In genomic region chr16:59527206-59527997, GRCh38 we compare ENCODE assay signal across 19 cellular contexts.
DNase-seq lines count a peak whose midpoint lies in the region; ATAC-seq and TF ChIP-seq lines count a peak whose summit lies in the region.
"Had no signal": no experiment of that assay in that cellular context is flagged by ENCODE, and none has a peak within 500 bp of the region (broad histone marks: within the 10 kb centered on the region; RNA-seq: fewer than 3 reads in every experiment).

No MANE protein-coding gene starts in this region.

- H4K20me1 ChIP-seq in neural progenitor cell (ENCODE audit: low read depth), result no peaks in the 10 kb centered on the region

- no peak overlapping the region for H3K9ac ChIP-seq in neural progenitor cell

- WGBS in heart right ventricle, 2 donors, result 83 to 86% methylated on average over 14 of the region's 14 CpGs

- in situ Hi-C loops in Panc1 (cut with HindIII; ENCODE audit: low pct_unique_long_range_greater_than_20kb, low sequenced_read_pairs), result no loop called here

- no peaks in the 10 kb centered on the region for H3K9me3 ChIP-seq in Panc1 (ENCODE audit: control insufficient read depth, insufficient read depth, low read depth, low read length)
- H3K9me3 ChIP-seq in neural progenitor cell (ENCODE audit: low read depth), result no peaks in the 10 kb centered on the region
- H3K9me3 ChIP-seq in heart right ventricle, result no peaks in the 10 kb centered on the region
- H3K9me3 ChIP-seq: body of pancreas, Peyer's patch, right lobe of liver, upper lobe of left lung had no signal

- intact Hi-C loops in Panc1 (cut with micrococcal nuclease; ENCODE audit: unreplicated experiment) (no loop called here), heart right ventricle (cut with DNase I) (no loop called here)

- H3K79me2 ChIP-seq in neural progenitor cell (ENCODE audit: low read depth), result no peaks in the 10 kb centered on the region

- POLR2A ChIA-PET in BJ (lab: Charles Lee) (no interaction called here), Panc1 (lab: Charles Lee) (no interaction called here)

- peaks cover 3% of the 10 kb centered on the region for H3K4me1 Mint-ChIP-seq in neural progenitor cell
- H3K4me1 Mint-ChIP-seq: CD4-positive, CD25-positive, alpha-beta regulatory T cell; stimulated activated memory B cell treated with anti-CD40 and anti-IgM and Interleukin-4, amounts not matched to agents 10 μg/mL and 1 μg/mL and 100 μg/mL, for 72 hours had no signal

- BruUV-seq in Panc1 (replicated peaks; lab: Mats Ljungman, UMichigan), result no TSS peak

- no peaks in the 10 kb centered on the region for H3F3A ChIP-seq in neural progenitor cell (ENCODE audit: low read depth)

- no peaks in the 10 kb centered on the region for H3K9me3 Mint-ChIP-seq in neural progenitor cell
- H3K9me3 Mint-ChIP-seq: stimulated activated memory B cell treated with anti-CD40 and anti-IgM and Interleukin-4, amounts not matched to agents 10 μg/mL and 1 μg/mL and 100 μg/mL, for 72 hours had no signal

- H3K4me2 ChIP-seq in neural progenitor cell, result no peak overlapping the region

- ATAC-seq in Panc1 (peak; percentile 95), heart right ventricle (no peak), HG03521 (IDR thresholded peaks at IDR 0.05; ENCODE audit: unreplicated experiment) (no peak)
- ATAC-seq: body of pancreas; left cardiac atrium; natural killer cell treated with Interleukin-12 subunit alpha and Interleukin-12 subunit beta and Interleukin-15 and Interleukin-18, amount 100 ng/mL, for 72 hours; right lobe of liver; stimulated activated memory B cell treated with anti-CD40 and anti-IgM and Interleukin-4, amounts not matched to agents 10 μg/mL and 1 μg/mL and 100 μg/mL, for 72 hours had no signal

- no peaks in the 10 kb centered on the region for H3K27me3 Mint-ChIP-seq in neural progenitor cell (ENCODE audit: insufficient read depth, low read depth)
- H3K27me3 Mint-ChIP-seq: CD4-positive, CD25-positive, alpha-beta regulatory T cell; natural killer cell treated with Interleukin-12 subunit alpha and Interleukin-12 subunit beta and Interleukin-15 and Interleukin-18, amount 100 ng/mL, for 72 hours; stimulated activated memory B cell treated with anti-CD40 and anti-IgM and Interleukin-4, amounts not matched to agents 10 μg/mL and 1 μg/mL and 100 μg/mL, for 72 hours had no signal

- H3K36me3 Mint-ChIP-seq in neural progenitor cell, result no peaks in the 10 kb centered on the region
- H3K36me3 Mint-ChIP-seq: CD4-positive, CD25-positive, alpha-beta regulatory T cell; natural killer cell treated with Interleukin-12 subunit alpha and Interleukin-12 subunit beta and Interleukin-15 and Interleukin-18, amount 100 ng/mL, for 72 hours; stimulated activated memory B cell treated with anti-CD40 and anti-IgM and Interleukin-4, amounts not matched to agents 10 μg/mL and 1 μg/mL and 100 μg/mL, for 72 hours had no signal

- H3K36me3 ChIP-seq in BJ (ENCODE audit: control insufficient read depth, insufficient read depth, low read length) (no peaks in the 10 kb centered on the region), Panc1 (ENCODE audit: control insufficient read depth, insufficient read depth, low read length) (no peaks in the 10 kb centered on the region), neural progenitor cell (no peaks in the 10 kb centered on the region), heart right ventricle (no peaks in the 10 kb centered on the region)
- H3K36me3 ChIP-seq: Peyer's patch, right lobe of liver, upper lobe of left lung had no signal

- H3K27ac Mint-ChIP-seq in neural progenitor cell, result no peak overlapping the region
- H3K27ac Mint-ChIP-seq: CD4-positive, CD25-positive, alpha-beta regulatory T cell; natural killer cell treated with Interleukin-12 subunit alpha and Interleukin-12 subunit beta and Interleukin-15 and Interleukin-18, amount 100 ng/mL, for 72 hours; stimulated activated memory B cell treated with anti-CD40 and anti-IgM and Interleukin-4, amounts not matched to agents 10 μg/mL and 1 μg/mL and 100 μg/mL, for 72 hours had no signal

- H3K27me3 ChIP-seq in BJ (ENCODE audit: control insufficient read depth, insufficient read depth, low read length), result no peaks in the 10 kb centered on the region
- H3K27me3 ChIP-seq in Panc1 (ENCODE audit: control insufficient read depth, insufficient read depth, low read length), result no peaks in the 10 kb centered on the region
- no peaks in the 10 kb centered on the region for H3K27me3 ChIP-seq in neural progenitor cell
- H3K27me3 ChIP-seq in heart right ventricle, result no peaks in the 10 kb centered on the region
- H3K27me3 ChIP-seq: body of pancreas, Peyer's patch, right lobe of liver, upper lobe of left lung had no signal

- no peak for TF ChIP-seq CTCF in BJ (IDR thresholded peaks at IDR 0.05; ENCODE audit: insufficient read depth, low read depth, low read length)
- TF ChIP-seq CTCF in Panc1 (IDR thresholded peaks at IDR 0.05), result no peak
- TF ChIP-seq CTCF in cardiac fibroblast (IDR thresholded peaks at IDR 0.05; ENCODE audit: low read depth, low read length), result no peak
- TF ChIP-seq CTCF in neural progenitor cell (IDR thresholded peaks at IDR 0.05), result no peak
- no peak for TF ChIP-seq CTCF in heart right ventricle (IDR thresholded peaks at IDR 0.05)

- DNase-seq in BJ (ENCODE audit: low read depth) (peak; percentile 91), Panc1 (ENCODE audit: low read depth, low spot score) (no peak), cardiac fibroblast (ENCODE audit: low read depth in 2 of 2) (peak; percentile 4 to 9), neural progenitor cell (ENCODE audit: low spot score) (no peak), heart right ventricle (no peak), AML-193 (lab: John Stamatoyannopoulos, UW) (no peak), anterior cingulate cortex (lab: John Stamatoyannopoulos, UW) (no peak)
- DNase-seq: activated effector memory CD4-positive, alpha-beta T cell treated with Interleukin-2 at 50 U/mL for 16 hours; body of pancreas; CD4-positive, CD25-positive, alpha-beta regulatory T cell; left cardiac atrium; NCI-H1694; NCI-H526 treated with DMSO at 0.1 percent for 48 hours; Peyer's patch; right lobe of liver; upper lobe of left lung had no signal

- CTCF ChIA-PET in BJ (lab: Yijun Ruan, JAX) (interaction anchor here (0.6 kb wide), 1 partner anchor 18 kb away, joined by 3 read pairs; no protein-coding TSS in a partner anchor), Panc1 (lab: Charles Lee) (no interaction called here)

- H3K27ac ChIP-seq in Panc1 (ENCODE audit: low read length) (peak overlapping the region; percentile 18; the same call in 1 of the 2 replicates), neural progenitor cell (no peak overlapping the region), heart right ventricle (no peak overlapping the region)
- H3K27ac ChIP-seq: body of pancreas, Peyer's patch, right lobe of liver, upper lobe of left lung had no signal

- no peak overlapping the region for H3K4me3 Mint-ChIP-seq in neural progenitor cell
- H3K4me3 Mint-ChIP-seq: CD4-positive, CD25-positive, alpha-beta regulatory T cell; natural killer cell treated with Interleukin-12 subunit alpha and Interleukin-12 subunit beta and Interleukin-15 and Interleukin-18, amount 100 ng/mL, for 72 hours; stimulated activated memory B cell treated with anti-CD40 and anti-IgM and Interleukin-4, amounts not matched to agents 10 μg/mL and 1 μg/mL and 100 μg/mL, for 72 hours had no signal

- peak overlapping the region; percentile 32 for H2AFZ ChIP-seq in neural progenitor cell (replicated peaks)

- no peak overlapping the region for H3K4me3 ChIP-seq in BJ (ENCODE audit: low read depth, low read length)
- H3K4me3 ChIP-seq in Panc1 (ENCODE audit: low read depth in 2 of 2, low read length in 2 of 2), result 0 out of 4 replicates have a peak overlapping the region, but pooled peaks of 1 of the 2 experiments have one; percentile 16
- H3K4me3 ChIP-seq in cardiac fibroblast (replicated peaks in 1 of 2; ENCODE audit: low read depth in 2 of 2, low read length in 2 of 2), result no peak overlapping the region
- H3K4me3 ChIP-seq in neural progenitor cell, result no peak overlapping the region
- H3K4me3 ChIP-seq in heart right ventricle, result no peak overlapping the region
- H3K4me3 ChIP-seq: body of pancreas, Peyer's patch, right lobe of liver, upper lobe of left lung had no signal

- H3K4me1 ChIP-seq in Panc1 (ENCODE audit: control insufficient read depth, insufficient read depth, low read length) (peaks cover 2% of the 10 kb centered on the region; the same call in 1 of the 2 replicates), neural progenitor cell (no peaks in the 10 kb centered on the region), heart right ventricle (no peaks in the 10 kb centered on the region)
- H3K4me1 ChIP-seq: body of pancreas, Peyer's patch, right lobe of liver, upper lobe of left lung had no signal

Comparison
In these comparisons a context has a peak if more than half of its experiments do, and no peak if none do; other contexts are left out.
1. DNase-seq: peak in BJ (single experiment) and cardiac fibroblast (2 of 2); none in Panc1 (single experiment), neural progenitor cell (single experiment), heart right ventricle (0 of 2), AML-193 (0 of 2) and anterior cingulate cortex (0 of 58).